Comparison of ENCODE assay signal across 27 cellular contexts in genomic region chr22:25187469-25187868, GRCh38. TPM values are rescaled to one million over a fixed set of nuclear protein-coding genes. Genes with fewer than 3 reads are reported as not detected.
DNase-seq lines count a peak whose midpoint lies in the region; ATAC-seq, FAIRE-seq and TF ChIP-seq lines count a peak whose summit lies in the region.
"Had no signal": no experiment of that assay in that cellular context is flagged by ENCODE, and none has a peak within 500 bp of the region (broad histone marks: within the 10 kb centered on the region; RNA-seq: fewer than 3 reads in every experiment).

No MANE protein-coding gene starts in this region.

- TF ChIP-seq POLR2A in HepG2 (IDR thresholded peaks at IDR 0.05; ENCODE audit: insufficient read depth in 1 of 2, low read depth in 2 of 2, low read length in 2 of 2) (no peak), right lobe of liver (IDR thresholded peaks at IDR 0.05) (no peak), IMR-90 (IDR thresholded peaks at IDR 0.05; ENCODE audit: low read depth, low read length) (no peak)

- H2AFZ ChIP-seq in HepG2 (ENCODE audit: low read length), result no peak overlapping the region
- H2AFZ ChIP-seq in IMR-90 (replicated peaks; ENCODE audit: low read length, poor library complexity), result no peak overlapping the region

- no peaks in the 10 kb centered on the region for H3K27me3 ChIP-seq in HepG2 (ENCODE audit: control insufficient read depth in 1 of 2, insufficient read depth in 2 of 2, low read length in 2 of 2)
- H3K27me3 ChIP-seq in right lobe of liver, result no peaks in the 10 kb centered on the region
- no peaks in the 10 kb centered on the region for H3K27me3 ChIP-seq in IMR-90 (ENCODE audit: control insufficient read depth, insufficient read depth, low read length)
- H3K27me3 ChIP-seq: BE2C, BLaER1 had no signal

- no peak for FAIRE-seq in HepG2 (lab: Jason Lieb, UNC)
- FAIRE-seq: A204.1, GM12878, GM12892, GM18507 had no signal

- no peak overlapping the region for H4K8ac ChIP-seq in IMR-90 (ENCODE audit: low read depth in 2 of 2, low read length in 2 of 2)

- H4K20me1 ChIP-seq in HepG2 (ENCODE audit: insufficient read depth, low read length), result no peaks in the 10 kb centered on the region
- no peaks in the 10 kb centered on the region for H4K20me1 ChIP-seq in IMR-90 (ENCODE audit: insufficient read depth, low read length)
- H4K20me1 ChIP-seq: BLaER1 had no signal

- CTCF ChIA-PET in HepG2 (lab: Yijun Ruan, JAX; ENCODE audit: low intra/inter-chr PET ratio, low total read pairs) (no interaction called here), IMR-90 (lab: Yijun Ruan, JAX) (no interaction called here)

- no peak for TF ChIP-seq EP300 in HepG2 (IDR thresholded peaks at IDR 0.05; ENCODE audit: low read depth in 2 of 2, low read length in 2 of 2)
- TF ChIP-seq EP300 in HepG2 (CRISPR knock-in tag; IDR thresholded peaks at IDR 0.05; ENCODE audit: borderline replicate concordance), result no peak

- no peak overlapping the region for H4K5ac ChIP-seq in IMR-90 (ENCODE audit: low read depth, low read length)

- ATAC-seq in HepG2, result no peak
- no peak for ATAC-seq in right lobe of liver
- no peak for ATAC-seq in IMR-90 (ENCODE audit: low read depth)
- ATAC-seq in HG03354 (IDR thresholded peaks at IDR 0.05; ENCODE audit: poor library complexity, severe bottlenecking, unreplicated experiment), result no peak
- ATAC-seq: GM12878 had no signal

- no peak overlapping the region for H3K14ac ChIP-seq in IMR-90 (replicated peaks; ENCODE audit: low read depth, low read length)

- H3K4ac ChIP-seq in IMR-90 (ENCODE audit: low read depth, low read length), result no peak overlapping the region

- H2AK5ac ChIP-seq in IMR-90 (ENCODE audit: low read depth, low read length), result no peak overlapping the region

- 97% methylated on average over 6 of the region's 6 CpGs for WGBS in HepG2 (ENCODE audit: low lambda C conversion rate)
- WGBS in right lobe of liver (ENCODE audit: insufficient coverage, low coverage, low lambda C conversion rate, missing lambda C conversion rate), result 90% methylated on average over 6 of the region's 6 CpGs
- WGBS in IMR-90 (ENCODE audit: extremely low coverage in 2 of 2, insufficient read length in 1 of 2), 2 experiments, result 40% methylated on average over 1 of the region's 6 CpGs; no CpG with 5 or more reads in 1 of the 2 experiments

- H2BK120ac ChIP-seq in IMR-90 (ENCODE audit: low read depth, low read length), result no peak overlapping the region

- H3K9me3 ChIP-seq in HepG2 (ENCODE audit: low read length) (no peaks in the 10 kb centered on the region), right lobe of liver (no peaks in the 10 kb centered on the region), IMR-90 (ENCODE audit: control insufficient read depth, insufficient read depth, low read length) (no peaks in the 10 kb centered on the region)
- H3K9me3 ChIP-seq: BE2C, BLaER1 had no signal

- no peak overlapping the region for H4K91ac ChIP-seq in IMR-90 (ENCODE audit: insufficient read depth, low read depth, low read length)

- H3K9ac ChIP-seq in HepG2 (ENCODE audit: insufficient read depth, low read depth, low read length), result no peak overlapping the region
- no peak overlapping the region for H3K9ac ChIP-seq in IMR-90 (ENCODE audit: low read depth, low read length)
- H3K9ac ChIP-seq: BLaER1 had no signal

- H2BK20ac ChIP-seq in IMR-90 (ENCODE audit: low read depth, low read length), result no peak overlapping the region

- H3K4me2 ChIP-seq in HepG2 (ENCODE audit: low read depth, low read length), result no peak overlapping the region
- no peak overlapping the region for H3K4me2 ChIP-seq in IMR-90 (ENCODE audit: low read depth, low read length)
- H3K4me2 ChIP-seq: BLaER1 had no signal

- in situ Hi-C loops in HepG2 (cut with HindIII; ENCODE audit: extremely low pct_ligation_motif_present, low pct_unique_long_range_greater_than_20kb), result loop anchor here (25.0 kb wide), 1 partner anchor 250 kb away; the partner anchor contains the start of gene LHFPL7
- in situ Hi-C loops in IMR-90 (cut with MboI; ENCODE audit: low sequenced_read_pairs), result no loop called here

- H3K27ac ChIP-seq in HepG2 (ENCODE audit: extremely low read length, insufficient read depth, low read length) (no peak overlapping the region), right lobe of liver (no peak overlapping the region), IMR-90 (ENCODE audit: insufficient read depth, low read length) (no peak overlapping the region)
- H3K27ac ChIP-seq: BLaER1 had no signal

- H3K36me3 ChIP-seq in HepG2 (replicated peaks in 1 of 2; ENCODE audit: control insufficient read depth in 1 of 2, insufficient read depth in 2 of 2, low read length in 2 of 2) (peaks cover 11 to 41% of the 10 kb centered on the region in 2 experiments), right lobe of liver (peaks cover 0 to 54% (median 17%) of the 10 kb centered on the region in 4 donors), IMR-90 (ENCODE audit: control insufficient read depth, insufficient read depth, low read length) (no peaks in the 10 kb centered on the region)
- H3K36me3 ChIP-seq: BE2C, BLaER1 had no signal

- no peak for DNase-seq in HepG2 (ENCODE audit: low spot score)
- no peak for DNase-seq in right lobe of liver
- DNase-seq in IMR-90, result no peak
- DNase-seq in AG20443 (ENCODE audit: low spot score), result no peak
- DNase-seq: 8988T; BE2C; C1 segment of cervical spinal cord; CD4-positive, alpha-beta memory T cell; CD4-positive, CD25-positive, alpha-beta regulatory T cell; CD8-positive, alpha-beta memory T cell; COR-L47; DMS 273 treated with DMSO at 0.1 percent for 48 hours; DMS153; DMS53; DMS79; DND-41; EL; GDM1 had no signal

- no peaks in the 10 kb centered on the region for H3K79me1 ChIP-seq in IMR-90 (ENCODE audit: low read depth in 1 of 2, low read length in 2 of 2)

- H3K23ac ChIP-seq in IMR-90 (ENCODE audit: low read depth, low read length), result no peak overlapping the region

- dilution Hi-C loops in IMR-90 (cut with HindIII; ENCODE audit: low sequenced_read_pairs, unreplicated experiment), result no loop called here

- H3K18ac ChIP-seq in IMR-90 (ENCODE audit: low read depth, low read length), result no peak overlapping the region

- H3K9me1 ChIP-seq in IMR-90 (ENCODE audit: insufficient read depth, low read length), result no peaks in the 10 kb centered on the region

- POLR2A ChIA-PET in HepG2 (lab: Yijun Ruan, JAX) (no interaction called here), IMR-90 (lab: Charles Lee; ENCODE audit: unreplicated experiment) (no interaction called here)

- no peak overlapping the region for H2BK15ac ChIP-seq in IMR-90 (ENCODE audit: low read depth, low read length)

- no peaks in the 10 kb centered on the region for H3K79me2 ChIP-seq in HepG2 (ENCODE audit: insufficient read depth, low read length)

- TF ChIP-seq CTCF in HepG2 (CRISPR knock-in tag; IDR thresholded peaks at IDR 0.05) (no peak), right lobe of liver (IDR thresholded peaks at IDR 0.05) (no peak), IMR-90 (conservative IDR thresholded peaks at IDR 0.05; ENCODE audit: low read depth, low read length) (no peak)

- H2AK9ac ChIP-seq in IMR-90 (replicated peaks; ENCODE audit: low read depth, low read length, poor library complexity), result no peak overlapping the region

- TF ChIP-seq RAD21 in HepG2 (CRISPR knock-in tag; IDR thresholded peaks at IDR 0.05) (no peak), IMR-90 (IDR thresholded peaks at IDR 0.05; ENCODE audit: low read length) (no peak)

- no peak overlapping the region for H3K56ac ChIP-seq in IMR-90 (ENCODE audit: extremely low read depth, insufficient read depth, low read length)

- BruUV-seq in HepG2 (replicated peaks; lab: Mats Ljungman, UMichigan), result no TSS peak
- no TSS peak for BruUV-seq in IMR-90 (replicated peaks; lab: Mats Ljungman, UMichigan)

- H3K4me3 ChIP-seq in HepG2 (replicated peaks in 1 of 3; ENCODE audit: insufficient read depth in 1 of 3, low read depth in 2 of 3, low read length in 3 of 3) (no peak overlapping the region), right lobe of liver (no peak overlapping the region), IMR-90 (ENCODE audit: insufficient read depth, low read depth, low read length) (no peak overlapping the region)
- H3K4me3 ChIP-seq: BLaER1, GM12878 had no signal

- intact Hi-C loops in HepG2 (cut with micrococcal nuclease; ENCODE audit: unreplicated experiment) (no loop called here), right lobe of liver (cut with DNase I) (no loop called here), IMR-90 (cut with micrococcal nuclease) (no loop called here)

- H3K4me1 ChIP-seq in HepG2 (ENCODE audit: insufficient read depth, low read length) (peaks cover 42% of the 10 kb centered on the region), right lobe of liver (peaks cover 0 to 37% (median 16%) of the 10 kb centered on the region in 4 donors), IMR-90 (ENCODE audit: control insufficient read depth, insufficient read depth, low read length) (no peaks in the 10 kb centered on the region)
- H3K4me1 ChIP-seq: BE2C had no signal

- H2BK5ac ChIP-seq in IMR-90 (ENCODE audit: low read depth, low read length, poor library complexity, severe bottlenecking), result no peak overlapping the region

RNA-seq across cellular contexts. Expression of gene CRYBB3, which starts 12.2 kb away (rescaled TPM):
- total RNA-seq in HepG2 (2016; rRNA removed; fragmentation: Illumina TruSeq; extraction: Trizol) (0.18 TPM in 1 of 2 replicates, not detected in the other), right lobe of liver (under 1 TPM in 3 of 6 experiments, not detected in 3; 0.40 to 0.70 (median 0.69) TPM), IMR-90 (2012; rRNA removed) (not detected in 2 replicates)
- not detected in 2 replicates for total RNA-seq in HepG2 (2016; cell fraction: cytosol; rRNA removed; fragmentation: Illumina TruSeq; extraction: Trizol; ENCODE audit: low read depth)
- total RNA-seq in HepG2 (2016; cell fraction: insoluble cytoplasmic fraction; rRNA removed; fragmentation: Illumina TruSeq; extraction: Trizol), result 0.50 TPM in 1 of 2 replicates, not detected in the other
- 0.59 TPM in 1 of 2 replicates, not detected in the other for total RNA-seq in HepG2 (2016; cell fraction: membrane; rRNA removed; fragmentation: Illumina TruSeq; extraction: Trizol)
- 0.50 TPM in 1 of 2 replicates, not detected in the other for total RNA-seq in HepG2 (2016; cell fraction: nucleus; rRNA removed; fragmentation: Illumina TruSeq; extraction: Trizol)
- polyA plus RNA-seq in HepG2 (2011; rRNA removed) (0.28 and 0.60 TPM in 2 replicates), IMR-90 (2012; rRNA removed) (not detected in 2 replicates)
- polyA plus RNA-seq in HepG2 (2011; cell fraction: cytosol; rRNA removed), result 0.17 and 0.21 TPM in 2 replicates
- 2.3 and 3.5 TPM in 2 replicates for polyA plus RNA-seq in HepG2 (2011; cell fraction: nucleus; rRNA removed)
- 0.23 TPM in 1 of 2 replicates, not detected in the other for polyA plus RNA-seq in HepG2 (2012)
- polyA plus RNA-seq in HepG2 (2016; cell fraction: cytosol; fragmentation: Illumina TruSeq; extraction: Trizol; ENCODE audit: low read depth), result 0.20 and 0.32 TPM in 2 replicates
- not detected in 2 replicates for polyA plus RNA-seq in HepG2 (2016; cell fraction: insoluble cytoplasmic fraction; fragmentation: Illumina TruSeq; extraction: Trizol; ENCODE audit: low read depth)
- 0.38 TPM in 1 of 2 replicates, not detected in the other for polyA plus RNA-seq in HepG2 (2016; cell fraction: membrane; fragmentation: Illumina TruSeq; extraction: Trizol; ENCODE audit: low read depth)
- 0.99 and 1.1 TPM in 2 replicates for polyA plus RNA-seq in HepG2 (2016; cell fraction: nucleus; fragmentation: Illumina TruSeq; extraction: Trizol; ENCODE audit: insufficient read depth, low read depth)
- 0.48 TPM in 1 of 2 replicates, not detected in the other for polyA minus RNA-seq in HepG2 (2011; rRNA and poly(A)+ RNA removed; ENCODE audit: low replicate concordance)
- not detected in 2 replicates for polyA minus RNA-seq in HepG2 (2011; cell fraction: cytosol; rRNA and poly(A)+ RNA removed)
- polyA minus RNA-seq in HepG2 (2011; cell fraction: nucleus; rRNA and poly(A)+ RNA removed), result not detected in 2 replicates
- polyA plus RNA-seq in IMR-90 (2012; cell fraction: cytosol; rRNA removed), result not detected in 2 replicates
- polyA plus RNA-seq in IMR-90 (2012; cell fraction: nucleus; rRNA removed; ENCODE audit: low replicate concordance), result not detected in 2 replicates
- total RNA-seq: CD4-positive, alpha-beta memory T cell; CD4-positive, CD25-positive, alpha-beta regulatory T cell; Daoy; G401; GM12878 had no signal
- polyA plus RNA-seq: CD14-positive monocyte; CD4-positive, alpha-beta memory T cell; CD4-positive, CD25-positive, alpha-beta regulatory T cell; CD8-positive, alpha-beta memory T cell had no signal

RNA-seq across cellular contexts. Expression of gene CRYBB2, which starts 32.0 kb away (rescaled TPM):
- 0.18 TPM in 1 of 2 replicates, not detected in the other for total RNA-seq in HepG2 (2016; rRNA removed; fragmentation: Illumina TruSeq; extraction: Trizol)
- 0.26 TPM in 1 of 2 replicates, not detected in the other for total RNA-seq in HepG2 (2016; cell fraction: cytosol; rRNA removed; fragmentation: Illumina TruSeq; extraction: Trizol; ENCODE audit: low read depth)
- not detected in 2 replicates for total RNA-seq in HepG2 (2016; cell fraction: insoluble cytoplasmic fraction; rRNA removed; fragmentation: Illumina TruSeq; extraction: Trizol)
- total RNA-seq in HepG2 (2016; cell fraction: membrane; rRNA removed; fragmentation: Illumina TruSeq; extraction: Trizol), result 0.34 TPM in 1 of 2 replicates, not detected in the other
- not detected in 2 replicates for total RNA-seq in HepG2 (2016; cell fraction: nucleus; rRNA removed; fragmentation: Illumina TruSeq; extraction: Trizol)
- 0.11 and 0.18 TPM in 2 replicates for polyA plus RNA-seq in HepG2 (2011; rRNA removed)
- polyA plus RNA-seq in HepG2 (2011; cell fraction: cytosol; rRNA removed), result 0.11 TPM in 1 of 2 replicates, not detected in the other
- not detected in 2 replicates for polyA plus RNA-seq in HepG2 (2011; cell fraction: nucleus; rRNA removed)
- polyA plus RNA-seq in HepG2 (2012), result not detected in 2 replicates
- polyA plus RNA-seq in HepG2 (2016; cell fraction: cytosol; fragmentation: Illumina TruSeq; extraction: Trizol; ENCODE audit: low read depth), result 0.21 TPM in 1 of 2 replicates, not detected in the other
- not detected in 2 replicates for polyA plus RNA-seq in HepG2 (2016; cell fraction: insoluble cytoplasmic fraction; fragmentation: Illumina TruSeq; extraction: Trizol; ENCODE audit: low read depth)
- 0.22 TPM in 1 of 2 replicates, not detected in the other for polyA plus RNA-seq in HepG2 (2016; cell fraction: membrane; fragmentation: Illumina TruSeq; extraction: Trizol; ENCODE audit: low read depth)
- polyA plus RNA-seq in HepG2 (2016; cell fraction: nucleus; fragmentation: Illumina TruSeq; extraction: Trizol; ENCODE audit: insufficient read depth, low read depth), result 0.61 TPM in 1 of 2 replicates, not detected in the other
- 0.94 TPM in 1 of 2 replicates, not detected in the other for polyA minus RNA-seq in HepG2 (2011; rRNA and poly(A)+ RNA removed; ENCODE audit: low replicate concordance)
- polyA minus RNA-seq in HepG2 (2011; cell fraction: cytosol; rRNA and poly(A)+ RNA removed), result not detected in 2 replicates
- not detected in 2 replicates for polyA minus RNA-seq in HepG2 (2011; cell fraction: nucleus; rRNA and poly(A)+ RNA removed)
- not detected for total RNA-seq in right lobe of liver
- total RNA-seq in IMR-90 (2012; rRNA removed), result not detected in 2 replicates
- polyA plus RNA-seq in IMR-90 (2012; rRNA removed), result not detected in 2 replicates
- polyA plus RNA-seq in IMR-90 (2012; cell fraction: cytosol; rRNA removed), result not detected in 2 replicates
- not detected in 2 replicates for polyA plus RNA-seq in IMR-90 (2012; cell fraction: nucleus; rRNA removed; ENCODE audit: low replicate concordance)
- total RNA-seq: CD4-positive, alpha-beta memory T cell; CD4-positive, CD25-positive, alpha-beta regulatory T cell; CD8-positive, alpha-beta memory T cell; Daoy; G401; GM12878 had no signal
- polyA plus RNA-seq: CD14-positive monocyte; CD4-positive, alpha-beta memory T cell; CD4-positive, CD25-positive, alpha-beta regulatory T cell; CD8-positive, alpha-beta memory T cell; GM12878 had no signal
